ENCODE assay signal across 3 cellular contexts in genomic region chr10:51758366-51758765, GRCh38.
"Had no signal": no experiment of that assay in that cellular context is flagged by ENCODE, and none has a peak within 500 bp of the region (broad histone marks: within the 10 kb centered on the region; RNA-seq: fewer than 3 reads in every experiment).

No MANE protein-coding gene starts in this region.

- H3K4me3 ChIP-seq: GM12878 had no signal

- ATAC-seq: GM12878 had no signal

- DNase-seq: GDM1, GF-D8 had no signal
